22 cellular contexts compared by ENCODE assay signal in the genomic region with DNA sequence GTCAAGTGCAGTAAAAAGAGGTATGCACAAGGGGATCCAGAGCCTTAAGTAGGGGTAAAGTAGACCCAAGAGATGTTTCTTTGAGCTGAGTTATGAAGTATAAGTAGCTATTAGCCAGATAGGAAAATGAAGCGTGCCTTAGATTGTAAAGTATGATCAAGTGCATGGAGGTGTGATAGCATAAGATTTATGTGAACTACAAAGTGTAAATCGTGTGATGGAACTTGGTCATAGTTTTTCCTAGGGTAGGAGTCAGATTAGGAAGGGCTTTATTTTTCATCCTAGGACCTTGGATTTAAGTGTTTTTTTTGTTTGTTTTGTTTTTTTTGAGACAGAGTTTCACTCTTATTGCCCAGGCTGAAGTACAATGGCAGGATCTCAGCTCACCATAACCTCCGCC. TPM values are rescaled to one million over a fixed set of nuclear protein-coding genes. Genes with fewer than 3 reads are reported as not detected.
DNase-seq lines count a peak whose midpoint lies in the region; ATAC-seq, FAIRE-seq and TF ChIP-seq lines count a peak whose summit lies in the region.
"Had no signal": no experiment of that assay in that cellular context is flagged by ENCODE, and none has a peak within 500 bp of the region (broad histone marks: within the 10 kb centered on the region; RNA-seq: fewer than 3 reads in every experiment).

No MANE protein-coding gene starts in this region.

- no peaks in the 10 kb centered on the region for H3K27me3 ChIP-seq in thyroid gland

- H3K27me3 Mint-ChIP-seq in activated T-cell treated with anti-CD3 and anti-CD28 coated beads, Interleukin-2, amount 50 U/mL, for 72 hours (ENCODE audit: low read depth): no peaks in the 10 kb centered on the region
- no peaks in the 10 kb centered on the region for H3K27me3 Mint-ChIP-seq in activated T-cell treated with anti-CD3 and anti-CD28 coated beads, Interleukin-2, amount 50 U/mL, for 4 hours (ENCODE audit: low read depth)
- no peaks in the 10 kb centered on the region for H3K27me3 Mint-ChIP-seq in memory B cell
- no peaks in the 10 kb centered on the region for H3K27me3 Mint-ChIP-seq in stimulated activated naive B cell treated with anti-CD40 and anti-IgM and Interleukin-4, amounts not matched to agents 10 μg/mL and 1 μg/mL and 100 μg/mL, for 72 hours

- H3K27ac ChIP-seq in OCI-LY7 (ENCODE audit: low read depth, low read length, poor library complexity, severe bottlenecking): peak overlapping the region; percentile 71
- peak overlapping the region; percentile 37 to 43 (median 41) for H3K27ac ChIP-seq in thyroid gland
- H3K27ac ChIP-seq: KMS-11, SK-N-MC had no signal

- intact Hi-C loops in OCI-LY7 (cut with micrococcal nuclease; ENCODE audit: unreplicated experiment): loop anchor here (5.0 kb wide), 2 partner anchors 57 to 123 kb away; a partner anchor contains a TSS
- intact Hi-C loops in thyroid gland (cut with DNase I): no loop called here

- BruUV-seq in OCI-LY7 (replicated peaks; lab: Mats Ljungman, UMichigan): TSS peak; percentile 26

- no peaks in the 10 kb centered on the region for H3K9me2 ChIP-seq in OCI-LY7 (ENCODE audit: insufficient read depth, low read length)

- H3K36me3 ChIP-seq in OCI-LY7 (ENCODE audit: insufficient read depth, low read length) (peaks cover 13% of the 10 kb centered on the region; the same call in 1 of the 2 replicates), thyroid gland (no peaks in the 10 kb centered on the region)

- H4K20me1 ChIP-seq in OCI-LY7 (ENCODE audit: insufficient read depth, low read length): no peaks in the 10 kb centered on the region

- TF ChIP-seq POLR2A in thyroid gland (IDR thresholded peaks at IDR 0.05): no peak

- H3K27ac Mint-ChIP-seq in activated T-cell treated with anti-CD3 and anti-CD28 coated beads, Interleukin-2, amount 50 U/mL, for 72 hours: peak overlapping the region; percentile 42
- peak overlapping the region; percentile 13 for H3K27ac Mint-ChIP-seq in memory B cell
- no peak overlapping the region for H3K27ac Mint-ChIP-seq in stimulated activated naive B cell treated with anti-CD40 and anti-IgM and Interleukin-4, amounts not matched to agents 10 μg/mL and 1 μg/mL and 100 μg/mL, for 72 hours

- H3K4me2 ChIP-seq in OCI-LY7 (ENCODE audit: low read length): no peak overlapping the region
- H3K4me2 ChIP-seq: KMS-11 had no signal

- TF ChIP-seq CTCF in OCI-LY7 (conservative IDR thresholded peaks at IDR 0.05; ENCODE audit: low read length) (no peak), thyroid gland (IDR thresholded peaks at IDR 0.05) (no peak)

- H3K4me1 ChIP-seq in OCI-LY7 (ENCODE audit: insufficient read depth, low read length, poor library complexity, severe bottlenecking) (peaks cover 43% of the 10 kb centered on the region), thyroid gland (peaks cover 46 to 52% of the 10 kb centered on the region in 2 donors)

- H3K9me3 ChIP-seq in OCI-LY7 (ENCODE audit: low read length) (no peaks in the 10 kb centered on the region), thyroid gland (no peaks in the 10 kb centered on the region)
- H3K9me3 ChIP-seq: Caco-2 had no signal

- H3K9me3 Mint-ChIP-seq in activated T-cell treated with anti-CD3 and anti-CD28 coated beads, Interleukin-2, amount 50 U/mL, for 72 hours: no peaks in the 10 kb centered on the region
- no peaks in the 10 kb centered on the region for H3K9me3 Mint-ChIP-seq in activated T-cell treated with anti-CD3 and anti-CD28 coated beads, Interleukin-2, amount 50 U/mL, for 4 hours
- H3K9me3 Mint-ChIP-seq in memory B cell: no peaks in the 10 kb centered on the region
- no peaks in the 10 kb centered on the region for H3K9me3 Mint-ChIP-seq in stimulated activated naive B cell treated with anti-CD40 and anti-IgM and Interleukin-4, amounts not matched to agents 10 μg/mL and 1 μg/mL and 100 μg/mL, for 72 hours
- H3K9me3 Mint-ChIP-seq: CD14-positive monocyte had no signal

- peaks cover 10% of the 10 kb centered on the region for H3K4me1 Mint-ChIP-seq in activated T-cell treated with anti-CD3 and anti-CD28 coated beads, Interleukin-2, amount 50 U/mL, for 72 hours (ENCODE audit: low read depth)
- H3K4me1 Mint-ChIP-seq in activated T-cell treated with anti-CD3 and anti-CD28 coated beads, Interleukin-2, amount 50 U/mL, for 4 hours (ENCODE audit: low read depth): peaks cover 26% of the 10 kb centered on the region
- H3K4me1 Mint-ChIP-seq in memory B cell: peaks cover 21% of the 10 kb centered on the region
- H3K4me1 Mint-ChIP-seq in stimulated activated naive B cell treated with anti-CD40 and anti-IgM and Interleukin-4, amounts not matched to agents 10 μg/mL and 1 μg/mL and 100 μg/mL, for 72 hours: peaks cover 17 to 40% of the 10 kb centered on the region in 2 donors

- no peak for FAIRE-seq in urothelium cell line (lab: Jason Lieb, UNC)
- FAIRE-seq: H1 had no signal

- H3K4me3 ChIP-seq in OCI-LY7 (ENCODE audit: low read depth, low read length, poor library complexity, severe bottlenecking): no peak overlapping the region
- no peak overlapping the region for H3K4me3 ChIP-seq in thyroid gland (replicated peaks in 1 of 3)
- H3K4me3 ChIP-seq: SK-N-MC had no signal

- peaks cover 75% of the 10 kb centered on the region for H3K79me2 ChIP-seq in OCI-LY7 (ENCODE audit: insufficient read depth, low read depth, low read length)

- CTCF ChIA-PET in OCI-LY7 (lab: Charles Lee; ENCODE audit: unreplicated experiment): interaction anchor here (1.0 kb wide), 1 partner anchor 49 kb away, joined by 3 read pairs; no protein-coding TSS in a partner anchor

- POLR2A ChIA-PET in OCI-LY7 (lab: Charles Lee): interaction anchor here (0.5 to 1.4 kb wide), 4 partner anchors 10 to 42 kb away, joined by 3 to 4 read pairs (median 4); no protein-coding TSS in a partner anchor

- H2AFZ ChIP-seq in OCI-LY7 (ENCODE audit: low read length): no peak overlapping the region

- no peak overlapping the region for H3K4me3 Mint-ChIP-seq in activated T-cell treated with anti-CD3 and anti-CD28 coated beads, Interleukin-2, amount 50 U/mL, for 72 hours
- no peak overlapping the region for H3K4me3 Mint-ChIP-seq in activated T-cell treated with anti-CD3 and anti-CD28 coated beads, Interleukin-2, amount 50 U/mL, for 4 hours
- H3K4me3 Mint-ChIP-seq in memory B cell: no peak overlapping the region
- H3K4me3 Mint-ChIP-seq in stimulated activated naive B cell treated with anti-CD40 and anti-IgM and Interleukin-4, amounts not matched to agents 10 μg/mL and 1 μg/mL and 100 μg/mL, for 72 hours: no peak overlapping the region
- H3K4me3 Mint-ChIP-seq: CD14-positive monocyte had no signal

- ATAC-seq in activated T-cell treated with anti-CD3 and anti-CD28 coated beads, Interleukin-2, amount 50 U/mL, for 72 hours (replicated peaks in 1 of 2): no peak
- ATAC-seq in activated T-cell treated with anti-CD3 and anti-CD28 coated beads, Interleukin-2, amount 50 U/mL, for 4 hours: no peak
- ATAC-seq in memory B cell (ENCODE audit: low read depth): no peak
- ATAC-seq in stimulated activated naive B cell treated with anti-CD40 and anti-IgM and Interleukin-4, amounts not matched to agents 10 μg/mL and 1 μg/mL and 100 μg/mL, for 72 hours (replicated peaks): no peak

- 55 to 64% methylated on average over 3 of the region's 3 CpGs for WGBS in thyroid gland, 2 donors

- no peak for DNase-seq in activated T-cell treated with anti-CD3 and anti-CD28 coated beads, Interleukin-2, amount 50 U/mL, for 72 hours
- DNase-seq in activated T-cell treated with anti-CD3 and anti-CD28 coated beads, Interleukin-2, amount 50 U/mL, for 4 hours: no peak
- no peak for DNase-seq in OCI-LY7 (ENCODE audit: low spot score)
- no peak for DNase-seq in memory B cell (ENCODE audit: low spot score in 2 of 2)
- no peak for DNase-seq in thyroid gland
- DNase-seq in urothelium cell line (ENCODE audit: low spot score): no peak
- DNase-seq in stimulated activated naive B cell treated with anti-CD40 and anti-IgM and Interleukin-4, amounts not matched to agents 10 μg/mL and 1 μg/mL and 100 μg/mL, for 72 hours: no peak
- DNase-seq in activated CD4-positive, alpha-beta T cell treated with anti-CD3 and anti-CD28 coated beads, Interleukin-2, amount 50 U/mL, for 4 hours: no peak
- DNase-seq: 8988T; Caco-2; DMS153; EL; NCI-H1048; NCI-H1436; NCI-H2029; NCI-H748 treated with DMSO at 0.1 percent for 48 hours; NK-92 treated with Interleukin-12 subunit alpha and Interleukin-12 subunit beta, amount 100 ng/mL, for 24 hours; SHP77 had no signal

- peaks cover 0 to 2% of the 10 kb centered on the region in 2 donors for H3K36me3 Mint-ChIP-seq in activated T-cell treated with anti-CD3 and anti-CD28 coated beads, Interleukin-2, amount 50 U/mL, for 72 hours (ENCODE audit: insufficient read depth in 2 of 2)
- H3K36me3 Mint-ChIP-seq in activated T-cell treated with anti-CD3 and anti-CD28 coated beads, Interleukin-2, amount 50 U/mL, for 4 hours (ENCODE audit: insufficient read depth): peaks cover 4% of the 10 kb centered on the region
- H3K36me3 Mint-ChIP-seq in memory B cell: peaks cover 9% of the 10 kb centered on the region
- H3K36me3 Mint-ChIP-seq in stimulated activated naive B cell treated with anti-CD40 and anti-IgM and Interleukin-4, amounts not matched to agents 10 μg/mL and 1 μg/mL and 100 μg/mL, for 72 hours: peaks cover 10 to 30% of the 10 kb centered on the region in 2 donors

RNA-seq across cellular contexts. Expression of a gene that starts 45.3 kb away (rescaled TPM):
- total RNA-seq in activated T-cell treated with anti-CD3 and anti-CD28 coated beads, Interleukin-2, amount 50 U/mL, for 72 hours: 100 to 1,000 TPM in 1 of 2 donors, 10 to 100 TPM in 1; 89.8 to 114 TPM
- 10 to 100 TPM; 59.3 to 71.6 (median 67.6) TPM for total RNA-seq in activated T-cell treated with anti-CD3 and anti-CD28 coated beads, Interleukin-2, amount 50 U/mL, for 4 hours
- total RNA-seq in OCI-LY7 (2014; rRNA removed; shearing (Covaris generic)): 59.6 and 64.3 TPM in 2 replicates
- total RNA-seq in OCI-LY7 (2022) (132 and 142 TPM in 2 replicates), thyroid gland (100 to 1,000 TPM in 1 of 4 donors, 10 to 100 TPM in 3; 61.9 to 114 (median 73.9) TPM)
